Comparison of ENCODE assay signal across 1 cellular context in the genomic region with DNA sequence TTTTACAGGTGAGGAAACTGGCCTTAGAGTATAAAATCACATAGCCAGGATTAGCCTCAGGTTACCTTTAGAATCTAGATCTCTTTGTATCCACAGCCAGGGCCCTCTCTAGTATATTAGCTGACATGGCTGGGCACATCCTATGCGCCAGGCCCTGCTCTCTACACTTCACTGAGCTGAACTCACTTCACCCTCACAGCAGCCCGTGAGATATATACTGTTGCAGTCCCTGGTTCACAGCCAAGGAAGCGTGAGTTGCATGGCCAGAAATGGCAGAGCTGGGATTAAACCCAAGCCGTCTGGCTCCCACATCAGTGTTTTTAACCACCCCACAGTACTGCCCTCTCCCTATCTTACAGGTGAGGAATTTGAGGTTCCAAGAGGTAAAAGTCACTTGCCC.
TF ChIP-seq lines count a peak whose summit lies in the region.

No MANE protein-coding gene starts in this region.

TF ChIP-seq in IMR-90, 13 proteins besides CTCF, POLR2A, EP300 and RAD21 (continued from another document):
- TF ChIP-seq CEBPB (IDR thresholded peaks at IDR 0.05; ENCODE audit: low read depth, low read length) (no peak), SMC3 (IDR thresholded peaks at IDR 0.05; ENCODE audit: low read depth, low read length) (no peak), MAZ (IDR thresholded peaks at IDR 0.05; ENCODE audit: borderline replicate concordance, low read depth, low read length) (no peak), NFE2L2 (IDR thresholded peaks at IDR 0.05; ENCODE audit: low read depth, low read length) (no peak), BHLHE40 (IDR thresholded peaks at IDR 0.05; ENCODE audit: low read depth, low read length) (no peak)
TF ChIP-seq in IMR-90: peak in this region for 0.
